Comparison of ENCODE assay signal across 8 cellular contexts in the genomic region with DNA sequence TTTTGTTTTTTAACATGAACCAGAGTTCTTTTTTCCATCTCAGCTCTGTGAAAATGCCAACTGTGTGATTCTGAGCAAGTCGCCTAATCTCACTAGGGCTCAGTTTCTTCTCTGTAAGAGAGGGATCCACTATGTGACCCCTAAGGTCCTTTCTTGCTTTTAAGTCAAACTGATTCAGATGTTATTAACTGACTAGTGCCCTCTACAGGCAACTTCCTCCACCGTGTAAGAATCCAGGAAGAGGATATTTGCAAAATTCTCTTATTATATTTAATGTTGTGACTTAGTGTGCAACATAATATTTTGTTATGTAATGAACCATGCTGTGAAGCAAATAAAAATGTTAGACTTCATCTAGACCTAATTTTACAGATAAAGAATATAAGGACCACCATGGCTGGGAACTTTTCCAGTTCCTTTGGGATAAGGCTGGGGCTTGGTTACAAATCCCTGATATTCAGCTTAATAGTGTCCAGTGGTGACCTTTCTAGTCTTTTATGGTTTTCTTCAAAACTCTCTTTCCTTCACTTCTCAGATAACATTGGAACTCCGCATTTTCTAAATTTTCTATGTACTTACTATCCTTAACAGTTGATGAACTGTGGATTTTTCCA.
DNase-seq lines count a peak whose midpoint lies in the region; ATAC-seq, FAIRE-seq and TF ChIP-seq lines count a peak whose summit lies in the region.

No MANE protein-coding gene starts in this region.

- H3K4me2 ChIP-seq in HCT116 (ENCODE audit: low read length) (no peak overlapping the region), astrocyte (ENCODE audit: low read length) (no peak overlapping the region)

- TF ChIP-seq POLR2A in HCT116 (IDR thresholded peaks at IDR 0.05; ENCODE audit: borderline replicate concordance, extremely low read depth, insufficient read depth, insufficient read length): no peak

- no peak overlapping the region for H3K27ac Mint-ChIP-seq in astrocyte (ENCODE audit: unreplicated experiment)

- H3K79me2 ChIP-seq in HCT116 (ENCODE audit: insufficient read depth, low read length) (no peaks in the 10 kb centered on the region), astrocyte (ENCODE audit: insufficient read depth, low read length) (no peaks in the 10 kb centered on the region)

- peaks cover 15% of the 10 kb centered on the region for H3K4me1 Mint-ChIP-seq in astrocyte (ENCODE audit: low read depth, unreplicated experiment)

- H3K36me3 ChIP-seq in HCT116 (ENCODE audit: control insufficient read depth in 1 of 2, insufficient read depth in 2 of 2, low read length in 2 of 2) (no peaks in the 10 kb centered on the region), astrocyte (ENCODE audit: insufficient read depth, low read length) (no peaks in the 10 kb centered on the region)

- intact Hi-C loops in HCT116 (cut with micrococcal nuclease): loop anchor here (1.0 to 10.0 kb wide), 2 partner anchors 174 to 1215 kb away; no protein-coding TSS in a partner anchor

- peak; percentile 26 for FAIRE-seq in astrocyte (lab: Jason Lieb, UNC)

- TF ChIP-seq RAD21 in HCT116 (IDR thresholded peaks at IDR 0.05; ENCODE audit: low read depth): peak; percentile 83

- no peaks in the 10 kb centered on the region for H3K9me3 ChIP-seq in HCT116 (ENCODE audit: control insufficient read depth in 1 of 2, insufficient read depth in 1 of 2, low read depth in 1 of 2, low read length in 2 of 2)
- no peaks in the 10 kb centered on the region for H3K9me3 ChIP-seq in astrocyte (ENCODE audit: insufficient read depth, low read depth, low read length)

- H3K9me3 Mint-ChIP-seq in astrocyte (ENCODE audit: unreplicated experiment): peaks cover 2% of the 10 kb centered on the region

- peaks cover 3 to 24% of the 10 kb centered on the region in 2 experiments; a peak in 2 of 4 replicates for H3K4me1 ChIP-seq in HCT116 (ENCODE audit: control insufficient read depth in 1 of 2, insufficient read depth in 2 of 2, low read length in 2 of 2)
- peaks cover 16% of the 10 kb centered on the region for H3K4me1 ChIP-seq in astrocyte (ENCODE audit: insufficient read depth, low read length)

- H3K27me3 ChIP-seq in HCT116 (ENCODE audit: insufficient read depth, low read length) (no peaks in the 10 kb centered on the region), astrocyte (ENCODE audit: insufficient read depth, low read length) (no peaks in the 10 kb centered on the region)

- peak overlapping the region; percentile 66 for H2AFZ ChIP-seq in HCT116 (ENCODE audit: low read depth, low read length, poor library complexity, severe bottlenecking)
- no peak overlapping the region for H2AFZ ChIP-seq in astrocyte (ENCODE audit: low read depth, low read length)

- peak; percentile 82 for ATAC-seq in HCT116

- H3K36me3 Mint-ChIP-seq in astrocyte (ENCODE audit: low read depth, unreplicated experiment): no peaks in the 10 kb centered on the region

- peak; percentile 10 for DNase-seq in NCI-H146 (lab: John Stamatoyannopoulos, UW)
- no peak for DNase-seq in NCI-H146 treated with DMSO at 0.1 percent for 48 hours (lab: John Stamatoyannopoulos, UW; ENCODE audit: unreplicated experiment)
- DNase-seq in HCT116 (ENCODE audit: low read depth, low spot score): peak; percentile 60
- DNase-seq in OCI-M1 (lab: John Stamatoyannopoulos, UW): peak; percentile 84
- DNase-seq in astrocyte (ENCODE audit: low read depth): peak; percentile 42
- DNase-seq in iPS-NIHi7 (ENCODE audit: extremely low spot score): peak; percentile 42
- peak; percentile 64 for DNase-seq in stimulated activated CD4-positive, alpha-beta T cell treated with anti-CD3 and anti-CD28 coated beads, Interleukin-4, amount 100 ng/mL, for 24 hours
- DNase-seq in NCI-H2196 (lab: John Stamatoyannopoulos, UW; ENCODE audit: unreplicated experiment): no peak

- H3K4me3 ChIP-seq in HCT116 (replicated peaks in 1 of 2; ENCODE audit: low read depth in 1 of 2, low read length in 2 of 2): no peak overlapping the region
- H3K4me3 ChIP-seq in astrocyte (ENCODE audit: insufficient read depth, low read depth, low read length): no peak overlapping the region

- BruUV-seq in HCT116 (replicated peaks; lab: Mats Ljungman, UMichigan): no TSS peak

- no peaks in the 10 kb centered on the region for H3K9me2 ChIP-seq in HCT116 (ENCODE audit: insufficient read depth)

- POLR2A ChIA-PET in HCT116 (lab: Charles Lee): no interaction called here

- H3K27me3 Mint-ChIP-seq in astrocyte (ENCODE audit: low read depth, unreplicated experiment): no peaks in the 10 kb centered on the region

- no peak overlapping the region for H3K27ac ChIP-seq in HCT116 (ENCODE audit: low read depth, low read length)
- no peak overlapping the region for H3K27ac ChIP-seq in astrocyte (ENCODE audit: low read depth, low read length)

- H4K20me1 ChIP-seq in HCT116 (ENCODE audit: insufficient read depth) (no peaks in the 10 kb centered on the region), astrocyte (ENCODE audit: insufficient read depth, low read length) (no peaks in the 10 kb centered on the region)

- no peak overlapping the region for H3K9ac ChIP-seq in HCT116 (ENCODE audit: low read length)
- H3K9ac ChIP-seq in astrocyte (ENCODE audit: low read length): no peak overlapping the region

- H3K4me3 Mint-ChIP-seq in astrocyte (ENCODE audit: unreplicated experiment): no peak overlapping the region

- RAD21 ChIA-PET in HCT116 (lab: Charles Lee; ENCODE audit: low non-redundant PET in 1 of 2, low total read pairs in 2 of 2, uncharacterized antibody in 2 of 2, unreplicated experiment in 2 of 2): interaction anchor here (0.7 kb wide), 2 partner anchors 173 to 174 kb away, joined by 3 read pairs; no protein-coding TSS in a partner anchor

- CTCF ChIA-PET in HCT116 (lab: Charles Lee): interaction anchor here (3.0 kb wide), 1 partner anchor 174 kb away, joined by 13 read pairs; no protein-coding TSS in a partner anchor

- peak; percentile 67 to 78 (median 67); a peak in 5 of 6 replicates for TF ChIP-seq CTCF in HCT116 (IDR thresholded peaks at IDR 0.05 in 2 of 3, conservative IDR thresholded peaks at IDR 0.05 in 1 of 3; ENCODE audit: borderline replicate concordance in 1 of 3, insufficient read depth in 1 of 3, low read depth in 2 of 3, low read length in 2 of 3)
- TF ChIP-seq CTCF in astrocyte (IDR thresholded peaks at IDR 0.05; ENCODE audit: insufficient read depth, low read depth, low read length): peak; percentile 71

TF ChIP-seq in HCT116, 20 proteins besides CTCF, POLR2A, EP300 and RAD21:
- TF ChIP-seq EZH2phosphoT487 (IDR thresholded peaks at IDR 0.05; ENCODE audit: borderline replicate concordance) (no peak), TCF7L2 (IDR thresholded peaks at IDR 0.05; ENCODE audit: borderline replicate concordance, extremely low read depth, insufficient read depth, insufficient read length) (no peak), ELF1 (IDR thresholded peaks at IDR 0.05; ENCODE audit: borderline replicate concordance, low read depth) (peak; percentile 14; the same call in 1 of the 2 replicates), ZFX (IDR thresholded peaks at IDR 0.05) (no peak)

Comparison
In these comparisons a context has a peak if more than half of its experiments do, and no peak if none do; other contexts are left out.
1. DNase-seq: peak in NCI-H146 (single experiment), HCT116 (single experiment), OCI-M1 (single experiment), astrocyte (single experiment), iPS-NIHi7 (single experiment) and stimulated activated CD4-positive, alpha-beta T cell treated with anti-CD3 and anti-CD28 coated beads, Interleukin-4, amount 100 ng/mL, for 24 hours (single experiment); none in NCI-H146 treated with DMSO at 0.1 percent for 48 hours (single experiment) and NCI-H2196 (single experiment).